In the genomic region with DNA sequence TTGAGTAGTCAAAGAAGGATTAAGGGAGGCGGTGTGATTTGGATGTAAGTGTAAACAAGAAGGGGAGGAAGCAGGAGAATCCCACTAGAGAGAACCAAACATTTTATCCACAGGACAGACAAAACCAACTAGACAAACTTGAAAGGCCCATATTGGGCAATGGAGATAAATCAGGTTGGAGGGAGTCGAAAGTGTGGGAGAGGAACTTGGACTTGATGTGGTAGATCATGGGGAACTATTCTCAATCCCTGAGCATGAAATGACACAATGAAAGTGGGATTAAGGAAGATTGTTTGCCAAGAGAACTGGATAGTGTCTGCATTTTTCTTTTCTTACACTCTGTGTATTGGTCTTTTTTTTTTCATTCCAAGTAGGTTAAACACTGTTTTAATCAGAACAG, we compare ENCODE assay signal across 19 cellular contexts. TPM values are rescaled to one million over a fixed set of nuclear protein-coding genes. Genes with fewer than 3 reads are reported as not detected.
DNase-seq lines count a peak whose midpoint lies in the region; ATAC-seq and TF ChIP-seq lines count a peak whose summit lies in the region.
"Had no signal": no experiment of that assay in that cellular context is flagged by ENCODE, and none has a peak within 500 bp of the region (broad histone marks: within the 10 kb centered on the region; RNA-seq: fewer than 3 reads in every experiment).

No MANE protein-coding gene starts in this region.

- intact Hi-C loops in activated B cell treated with CpG ODN at 0.5 μM for 24 hours (cut with micrococcal nuclease): no loop called here
- intact Hi-C loops in PC-9 (cut with micrococcal nuclease; ENCODE audit: unreplicated experiment): no loop called here

- peaks cover 9% of the 10 kb centered on the region; the same call in 1 of the 2 replicates for H3F3A ChIP-seq in PC-9 (ENCODE audit: insufficient read depth, low read depth)

- H3K27me3 ChIP-seq in hepatocyte (no peaks in the 10 kb centered on the region), PC-9 (ENCODE audit: insufficient read depth, low read depth) (no peaks in the 10 kb centered on the region)
- H3K27me3 ChIP-seq: heart left ventricle, uterus had no signal

- no peaks in the 10 kb centered on the region for H3K9me3 ChIP-seq in hepatocyte (ENCODE audit: low read depth)
- no peaks in the 10 kb centered on the region for H3K9me3 ChIP-seq in PC-9 (ENCODE audit: insufficient read depth, low read depth)
- H3K9me3 ChIP-seq: heart left ventricle, mucosa of descending colon, uterus had no signal

- POLR2A ChIA-PET in activated B cell treated with CpG ODN at 0.5 μM for 24 hours (lab: Charles Lee): interaction anchor here (0.6 to 2.8 kb wide), 5 partner anchors 11 to 74 kb away, joined by 3 to 15 read pairs (median 7); partner anchors contain the start of gene GPR183
- POLR2A ChIA-PET in PC-9 (lab: Charles Lee; ENCODE audit: unreplicated experiment): interaction anchor here (0.6 kb wide), 1 partner anchor 201 kb away, joined by 3 read pairs; no protein-coding TSS in a partner anchor

- H3K79me2 ChIP-seq in hepatocyte: no peaks in the 10 kb centered on the region
- H3K79me2 ChIP-seq in PC-9 (ENCODE audit: low read depth): peaks cover 29% of the 10 kb centered on the region

- H4K20me1 ChIP-seq in hepatocyte (ENCODE audit: insufficient read depth, poor library complexity, severe bottlenecking): no peaks in the 10 kb centered on the region
- H4K20me1 ChIP-seq in PC-9 (ENCODE audit: insufficient read depth): peaks cover 16% of the 10 kb centered on the region; the same call in 1 of the 2 replicates

- H3K27ac ChIP-seq in hepatocyte (no peak overlapping the region), PC-9 (no peak overlapping the region)
- H3K27ac ChIP-seq: GM23248, uterus had no signal

- peaks cover 5% of the 10 kb centered on the region for H3K9me3 Mint-ChIP-seq in activated naive CD4-positive, alpha-beta T cell treated with anti-CD3 and anti-CD28 coated beads, Interleukin-2, amount 50 U/mL, for 24 hours
- H3K9me3 Mint-ChIP-seq in activated B cell treated with CpG ODN at 0.5 μM for 24 hours: peaks cover 3% of the 10 kb centered on the region
- H3K9me3 Mint-ChIP-seq in endothelial cell (ENCODE audit: unreplicated experiment): no peaks in the 10 kb centered on the region
- H3K9me3 Mint-ChIP-seq in stimulated activated memory B cell treated with anti-CD40 and anti-IgM and Interleukin-4, amounts not matched to agents 10 μg/mL and 1 μg/mL and 100 μg/mL, for 72 hours: no peaks in the 10 kb centered on the region

- ATAC-seq in activated B cell treated with CpG ODN at 0.5 μM for 24 hours (ENCODE audit: low read depth): no peak
- ATAC-seq in stimulated activated memory B cell treated with anti-CD40 and anti-IgM and Interleukin-4, amounts not matched to agents 10 μg/mL and 1 μg/mL and 100 μg/mL, for 72 hours: no peak
- ATAC-seq: heart left ventricle had no signal

- WGBS in hepatocyte (ENCODE audit: low lambda C conversion rate, missing lambda C conversion rate): 84% methylated on average over 2 of the region's 2 CpGs

- H3K4me2 ChIP-seq in hepatocyte: no peak overlapping the region
- H3K4me2 ChIP-seq in PC-9: no peak overlapping the region

- H3K27ac Mint-ChIP-seq in activated naive CD4-positive, alpha-beta T cell treated with anti-CD3 and anti-CD28 coated beads, Interleukin-2, amount 50 U/mL, for 24 hours: peak overlapping the region; percentile 93
- H3K27ac Mint-ChIP-seq in activated B cell treated with CpG ODN at 0.5 μM for 24 hours: peak overlapping the region; percentile 86
- H3K27ac Mint-ChIP-seq in endothelial cell (ENCODE audit: unreplicated experiment): no peak overlapping the region
- H3K27ac Mint-ChIP-seq in stimulated activated memory B cell treated with anti-CD40 and anti-IgM and Interleukin-4, amounts not matched to agents 10 μg/mL and 1 μg/mL and 100 μg/mL, for 72 hours: peak overlapping the region; percentile 48

- no peaks in the 10 kb centered on the region for H3K27me3 Mint-ChIP-seq in activated naive CD4-positive, alpha-beta T cell treated with anti-CD3 and anti-CD28 coated beads, Interleukin-2, amount 50 U/mL, for 24 hours
- H3K27me3 Mint-ChIP-seq in activated B cell treated with CpG ODN at 0.5 μM for 24 hours: no peaks in the 10 kb centered on the region
- no peaks in the 10 kb centered on the region for H3K27me3 Mint-ChIP-seq in endothelial cell (ENCODE audit: unreplicated experiment)
- H3K27me3 Mint-ChIP-seq in stimulated activated memory B cell treated with anti-CD40 and anti-IgM and Interleukin-4, amounts not matched to agents 10 μg/mL and 1 μg/mL and 100 μg/mL, for 72 hours: no peaks in the 10 kb centered on the region

- TF ChIP-seq CTCF in activated B cell treated with CpG ODN at 0.5 μM for 24 hours (IDR thresholded peaks at IDR 0.05) (no peak), endothelial cell (IDR thresholded peaks at IDR 0.05; ENCODE audit: unreplicated experiment) (no peak), hepatocyte (IDR thresholded peaks at IDR 0.05; ENCODE audit: poor library complexity) (no peak), PC-9 (conservative IDR thresholded peaks at IDR 0.05) (no peak)

- H3K4me3 ChIP-seq in hepatocyte (no peak overlapping the region), PC-9 (no peak overlapping the region)
- H3K4me3 ChIP-seq: GM23248, heart left ventricle, mucosa of descending colon, uterus had no signal

- H3K4me1 Mint-ChIP-seq in activated naive CD4-positive, alpha-beta T cell treated with anti-CD3 and anti-CD28 coated beads, Interleukin-2, amount 50 U/mL, for 24 hours: peaks cover 97% of the 10 kb centered on the region
- H3K4me1 Mint-ChIP-seq in activated B cell treated with CpG ODN at 0.5 μM for 24 hours: peaks cover 90% of the 10 kb centered on the region
- no peaks in the 10 kb centered on the region for H3K4me1 Mint-ChIP-seq in endothelial cell (ENCODE audit: unreplicated experiment)
- H3K4me1 Mint-ChIP-seq in stimulated activated memory B cell treated with anti-CD40 and anti-IgM and Interleukin-4, amounts not matched to agents 10 μg/mL and 1 μg/mL and 100 μg/mL, for 72 hours: peaks cover 91% of the 10 kb centered on the region

- peak overlapping the region; percentile 43 for H3K4me3 Mint-ChIP-seq in activated naive CD4-positive, alpha-beta T cell treated with anti-CD3 and anti-CD28 coated beads, Interleukin-2, amount 50 U/mL, for 24 hours
- H3K4me3 Mint-ChIP-seq in activated B cell treated with CpG ODN at 0.5 μM for 24 hours (no peak overlapping the region), endothelial cell (ENCODE audit: unreplicated experiment) (peak overlapping the region; percentile 38)
- H3K4me3 Mint-ChIP-seq in stimulated activated memory B cell treated with anti-CD40 and anti-IgM and Interleukin-4, amounts not matched to agents 10 μg/mL and 1 μg/mL and 100 μg/mL, for 72 hours: no peak overlapping the region

- CTCF ChIA-PET in activated B cell treated with CpG ODN at 0.5 μM for 24 hours (lab: Charles Lee): interaction anchor here (1.5 to 2.0 kb wide), 2 partner anchors 13 to 20 kb away, joined by 7 to 8 read pairs; no protein-coding TSS in a partner anchor
- CTCF ChIA-PET in PC-9 (lab: Charles Lee): interaction anchor here (0.7 kb wide), 1 partner anchor 22 kb away, joined by 11 read pairs; no protein-coding TSS in a partner anchor

- BruUV-seq in PC-9 (replicated peaks; lab: Mats Ljungman, UMichigan): no TSS peak

- H3K36me3 Mint-ChIP-seq in activated naive CD4-positive, alpha-beta T cell treated with anti-CD3 and anti-CD28 coated beads, Interleukin-2, amount 50 U/mL, for 24 hours: peaks cover 31% of the 10 kb centered on the region
- H3K36me3 Mint-ChIP-seq in activated B cell treated with CpG ODN at 0.5 μM for 24 hours (ENCODE audit: low read depth): peaks cover 61% of the 10 kb centered on the region
- H3K36me3 Mint-ChIP-seq in endothelial cell (ENCODE audit: low read depth, unreplicated experiment): peaks cover 5% of the 10 kb centered on the region
- peaks cover 44% of the 10 kb centered on the region for H3K36me3 Mint-ChIP-seq in stimulated activated memory B cell treated with anti-CD40 and anti-IgM and Interleukin-4, amounts not matched to agents 10 μg/mL and 1 μg/mL and 100 μg/mL, for 72 hours

- peaks cover 14% of the 10 kb centered on the region for H3K4me1 ChIP-seq in hepatocyte (ENCODE audit: insufficient read depth)
- 0 out of 2 replicates have a peak, but pooled peaks cover 6% of the 10 kb centered on the region for H3K4me1 ChIP-seq in PC-9 (replicated peaks; ENCODE audit: insufficient read depth)
- H3K4me1 ChIP-seq: uterus had no signal

- no peak overlapping the region for H2AFZ ChIP-seq in hepatocyte
- H2AFZ ChIP-seq in PC-9: no peak overlapping the region
- H2AFZ ChIP-seq: GM23248 had no signal

- no peak for DNase-seq in activated naive CD4-positive, alpha-beta T cell treated with Interleukin-2 at 50 U/mL for 16 hours
- DNase-seq in activated B cell treated with CpG ODN at 0.5 μM for 24 hours: no peak
- DNase-seq in endothelial cell (ENCODE audit: low spot score): no peak
- DNase-seq in hepatocyte (ENCODE audit: low spot score): no peak
- DNase-seq in NCI-H1930 (lab: John Stamatoyannopoulos, UW): no peak
- no peak for DNase-seq in PC-9
- DNase-seq: amniotic stem cell, GM23248, heart left ventricle, mucosa of descending colon, NCI-H774, posterior cingulate gyrus, SHP77, uterus had no signal

- H3K9me2 ChIP-seq in hepatocyte (replicated peaks; ENCODE audit: insufficient read depth): no peaks in the 10 kb centered on the region
- no peaks in the 10 kb centered on the region for H3K9me2 ChIP-seq in PC-9 (ENCODE audit: insufficient read depth)

- H3K36me3 ChIP-seq in hepatocyte (replicated peaks; ENCODE audit: insufficient read depth, low read depth) (no peaks in the 10 kb centered on the region), PC-9 (ENCODE audit: low read depth) (no peaks in the 10 kb centered on the region; the same call in 1 of the 2 replicates)
- H3K36me3 ChIP-seq: uterus had no signal

RNA-seq across cellular contexts. Expression of gene GPR183, which starts 17.9 kb away (rescaled TPM):
- total RNA-seq in activated B cell treated with CpG ODN at 0.5 μM for 24 hours (84.5 and 86.4 TPM in 2 replicates), endothelial cell (ENCODE audit: unreplicated experiment) (not detected), hepatocyte (5.2 and 5.3 TPM in 2 replicates), PC-9 (2021) (not detected in 2 replicates)
- polyA plus RNA-seq in hepatocyte: 1.4 and 3.0 TPM in 2 replicates
- total RNA-seq: GM23248, MCF 10A had no signal

RNA-seq across cellular contexts. Expression of gene GPR18, which starts 31.1 kb away (rescaled TPM):
- total RNA-seq in activated B cell treated with CpG ODN at 0.5 μM for 24 hours (29.0 and 32.4 TPM in 2 replicates), endothelial cell (ENCODE audit: unreplicated experiment) (not detected), hepatocyte (not detected in 2 replicates), PC-9 (2021) (not detected in 2 replicates)
- 0.35 TPM in 1 of 2 replicates, not detected in the other for polyA plus RNA-seq in hepatocyte
- total RNA-seq: cerebellum, GM23248, kidney epithelial cell, MCF 10A had no signal

Comparison
In these comparisons a context has a peak if more than half of its experiments do, and no peak if none do; other contexts are left out.
1. H3K4me3 Mint-ChIP-seq: peak in activated naive CD4-positive, alpha-beta T cell treated with anti-CD3 and anti-CD28 coated beads, Interleukin-2, amount 50 U/mL, for 24 hours (single experiment) and endothelial cell (single experiment); none in activated B cell treated with CpG ODN at 0.5 μM for 24 hours (single experiment) and stimulated activated memory B cell treated with anti-CD40 and anti-IgM and Interleukin-4, amounts not matched to agents 10 μg/mL and 1 μg/mL and 100 μg/mL, for 72 hours (single experiment).
2. RNA of gene GPR183, which starts 17.9 kb away (total RNA-seq): 84.5 to 86.4 TPM in activated B cell treated with CpG ODN at 0.5 μM for 24 hours; 5.2 to 5.3 TPM in hepatocyte, not detected in endothelial cell (single experiment) and not detected in PC-9; every median in the first group is over 10 times any median in the second.
3. RNA of gene GPR18, which starts 31.1 kb away (total RNA-seq): 29.0 to 32.4 TPM in activated B cell treated with CpG ODN at 0.5 μM for 24 hours; not detected in endothelial cell (single experiment), not detected in hepatocyte and not detected in PC-9; every median in the first group is over 10 times any median in the second.